Comparison of ENCODE assay signal across 9 cellular contexts in the genomic region with DNA sequence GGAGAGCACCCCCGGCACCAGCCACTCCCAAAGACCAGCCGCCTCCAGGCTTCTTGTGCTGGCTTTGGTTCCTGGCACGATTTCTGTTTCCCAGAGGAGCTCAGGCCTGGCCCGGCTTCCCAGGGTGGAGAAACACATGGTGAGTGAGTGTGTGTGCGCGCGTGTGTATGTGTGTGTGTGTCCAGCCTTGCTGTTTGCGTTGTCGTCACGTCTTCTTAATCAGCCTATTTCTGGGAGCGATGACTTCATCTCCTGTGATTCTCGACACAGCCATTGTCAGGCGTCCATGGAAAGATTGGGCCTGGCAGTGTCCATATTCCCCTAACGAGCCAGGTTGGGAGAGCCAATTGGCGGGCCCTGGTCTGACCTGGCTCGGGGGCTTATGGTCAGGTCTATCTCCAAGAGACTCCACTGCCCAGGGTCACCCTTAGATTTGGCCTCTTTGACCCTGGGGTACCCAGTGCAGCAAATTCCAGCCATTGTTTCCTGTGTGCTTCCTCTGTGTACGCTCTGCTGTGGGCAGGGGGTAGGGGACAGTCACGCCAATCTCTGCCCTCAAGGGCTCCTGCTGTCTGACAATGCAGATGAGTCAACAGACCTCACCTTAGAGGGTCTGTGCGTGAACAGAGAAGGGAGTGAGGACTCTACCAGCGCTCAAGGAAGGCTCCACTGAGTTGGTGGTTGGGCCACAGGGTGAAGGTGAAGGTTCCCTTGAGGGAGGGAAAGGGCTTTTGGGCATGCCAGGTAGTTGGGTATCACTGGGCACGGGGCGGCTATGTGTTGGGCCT.
DNase-seq lines count a peak whose midpoint lies in the region; ATAC-seq, FAIRE-seq and TF ChIP-seq lines count a peak whose summit lies in the region.
"Had no signal": no experiment of that assay in that cellular context is flagged by ENCODE, and none has a peak within 500 bp of the region (broad histone marks: within the 10 kb centered on the region; RNA-seq: fewer than 3 reads in every experiment).

No MANE protein-coding gene starts in this region.

- no peak overlapping the region for H3K4me3 Mint-ChIP-seq in activated naive CD8-positive, alpha-beta T cell treated with anti-CD3 and anti-CD28 coated beads, Interleukin-2, amount 50 U/mL, for 24 hours

- 60 to 76% methylated on average over 22 of the region's 22 CpGs for WGBS in lung, 2 donors

- H3K4me1 ChIP-seq in lung (ENCODE audit: control insufficient read depth in 2 of 2, insufficient read depth in 2 of 2, low read length in 2 of 2): peaks cover 45 to 48% of the 10 kb centered on the region in 2 donors

- H3K36me3 ChIP-seq in lung (ENCODE audit: control insufficient read depth in 2 of 2, insufficient read depth in 2 of 2, low read length in 2 of 2): no peaks in the 10 kb centered on the region

- H3K9me3 Mint-ChIP-seq in activated naive CD8-positive, alpha-beta T cell treated with anti-CD3 and anti-CD28 coated beads, Interleukin-2, amount 50 U/mL, for 24 hours: no peaks in the 10 kb centered on the region

- no peaks in the 10 kb centered on the region for H3K4me1 Mint-ChIP-seq in activated naive CD8-positive, alpha-beta T cell treated with anti-CD3 and anti-CD28 coated beads, Interleukin-2, amount 50 U/mL, for 24 hours

- peak; percentile 82 for FAIRE-seq in endometrium (lab: Jason Lieb, UNC)
- FAIRE-seq: GM19239 had no signal

- H3K4me3 ChIP-seq in lung: no peak overlapping the region

- no peaks in the 10 kb centered on the region for H3K27me3 ChIP-seq in lung (ENCODE audit: control insufficient read depth, insufficient read depth)

- TF ChIP-seq CTCF in lung (IDR thresholded peaks at IDR 0.05; ENCODE audit: control extremely low read depth, extremely low read depth): no peak

- H3K36me3 Mint-ChIP-seq in activated naive CD8-positive, alpha-beta T cell treated with anti-CD3 and anti-CD28 coated beads, Interleukin-2, amount 50 U/mL, for 24 hours (ENCODE audit: low read depth): no peaks in the 10 kb centered on the region

- H3K9me3 ChIP-seq in lung (ENCODE audit: control insufficient read depth in 2 of 2, insufficient read depth in 1 of 2, low read length in 1 of 2): no peaks in the 10 kb centered on the region

- H3K27ac ChIP-seq in lung (ENCODE audit: low read depth in 1 of 2, low read length in 1 of 2): peak overlapping the region; percentile 92
- H3K27ac ChIP-seq in temporal lobe (ENCODE audit: low read depth, low read length): peak overlapping the region; percentile 81

- H3K27ac Mint-ChIP-seq in activated naive CD8-positive, alpha-beta T cell treated with anti-CD3 and anti-CD28 coated beads, Interleukin-2, amount 50 U/mL, for 24 hours: no peak overlapping the region

- peak; percentile 76 for DNase-seq in NCI-H774 (lab: John Stamatoyannopoulos, UW)
- DNase-seq in lung (ENCODE audit: low spot score): peak; percentile 79
- DNase-seq in stimulated activated CD4-positive, alpha-beta T cell treated with anti-CD3 and anti-CD28 coated beads, Interleukin-1b, Interleukin-23, amount 100 ng/mL, for 48 hours: no peak
- no peak for DNase-seq in activated naive CD8-positive, alpha-beta T cell treated with anti-CD3 and anti-CD28 coated beads, Interleukin-2, amount 50 U/mL, for 24 hours
- DNase-seq in NCI-H1105 (lab: John Stamatoyannopoulos, UW): no peak

- ATAC-seq in lung (ENCODE audit: insufficient read depth, low FRiP score) (peak; percentile 66), GM18873 (IDR thresholded peaks at IDR 0.05; ENCODE audit: low FRiP score, unreplicated experiment) (no peak)
- ATAC-seq in activated naive CD8-positive, alpha-beta T cell treated with anti-CD3 and anti-CD28 coated beads, Interleukin-2, amount 50 U/mL, for 24 hours: no peak

- peaks cover 3% of the 10 kb centered on the region for H3K27me3 Mint-ChIP-seq in activated naive CD8-positive, alpha-beta T cell treated with anti-CD3 and anti-CD28 coated beads, Interleukin-2, amount 50 U/mL, for 24 hours

Comparison
In these comparisons a context has a peak if more than half of its experiments do, and no peak if none do; other contexts are left out.
1. DNase-seq: peak in NCI-H774 (single experiment) and lung (single experiment); none in stimulated activated CD4-positive, alpha-beta T cell treated with anti-CD3 and anti-CD28 coated beads, Interleukin-1b, Interleukin-23, amount 100 ng/mL, for 48 hours (single experiment), activated naive CD8-positive, alpha-beta T cell treated with anti-CD3 and anti-CD28 coated beads, Interleukin-2, amount 50 U/mL, for 24 hours (single experiment) and NCI-H1105 (single experiment).